15 cellular contexts compared by ENCODE assay signal in genomic region chr11:19698493-19699292, GRCh38. TPM values are rescaled to one million over a fixed set of nuclear protein-coding genes. Genes with fewer than 3 reads are reported as not detected.
DNase-seq lines count a peak whose midpoint lies in the region; ATAC-seq and TF ChIP-seq lines count a peak whose summit lies in the region.
"Had no signal": no experiment of that assay in that cellular context is flagged by ENCODE, and none has a peak within 500 bp of the region (broad histone marks: within the 10 kb centered on the region; RNA-seq: fewer than 3 reads in every experiment).

No MANE protein-coding gene starts in this region.

- peaks cover 0 to 6% (median 0%) of the 10 kb centered on the region in 3 donors for H3K36me3 Mint-ChIP-seq in CD8-positive, alpha-beta memory T cell
- H3K36me3 Mint-ChIP-seq: CD14-positive monocyte had no signal

- CTCF ChIA-PET in HCT116 (lab: Charles Lee): no interaction called here
- CTCF ChIA-PET in CD8-positive, alpha-beta memory T cell (lab: Charles Lee): interaction anchor here (0.8 to 1.1 kb wide), 4 partner anchors 10 to 135 kb away, joined by 3 read pairs; no protein-coding TSS in a partner anchor

- no peak for TF ChIP-seq POLR2A in HCT116 (IDR thresholded peaks at IDR 0.05; ENCODE audit: borderline replicate concordance, extremely low read depth, insufficient read depth, insufficient read length)

- H3K27ac ChIP-seq in HCT116 (ENCODE audit: low read depth, low read length) (no peak overlapping the region), caudate nucleus (ENCODE audit: low read depth, low read length) (peak overlapping the region; percentile 85), left ventricle myocardium inferior (replicated peaks) (peak overlapping the region; percentile 83)
- no peak overlapping the region for H3K27ac ChIP-seq in CD8-positive, alpha-beta memory T cell (ENCODE audit: low read depth, low read length)
- H3K27ac ChIP-seq: ovary had no signal

- H3K4me3 ChIP-seq in HCT116 (replicated peaks in 1 of 2; ENCODE audit: low read depth in 1 of 2, low read length in 2 of 2) (no peak overlapping the region), left ventricle myocardium inferior (no peak overlapping the region), skeletal muscle satellite cell (ENCODE audit: low read length) (no peak overlapping the region)
- no peak overlapping the region for H3K4me3 ChIP-seq in CD8-positive, alpha-beta memory T cell (ENCODE audit: low read length)
- H3K4me3 ChIP-seq: ovary had no signal

- POLR2A ChIA-PET in HCT116 (lab: Charles Lee): no interaction called here
- POLR2A ChIA-PET in CD8-positive, alpha-beta memory T cell (lab: Charles Lee): no interaction called here

- H3K27ac Mint-ChIP-seq in CD8-positive, alpha-beta memory T cell: peak overlapping the region in 1 of 8 donors; percentile 43
- H3K27ac Mint-ChIP-seq: activated CD4-positive, alpha-beta memory T cell treated with anti-CD3 and anti-CD28 coated beads, Interleukin-2, amount 10 ng/mL, durations not matched to agents 7 days and 5 days; activated T-helper 1 cell treated with anti-CD3 and anti-CD28 coated beads, Interleukin-12 subunit alpha, Interleukin-12 subunit beta, Interleukin-2, Interleukin-4 antibody, amounts not matched to agents 30 ng/mL and 10 ng/mL and 1 ng/mL, durations not matched to agents 14 hours and 24 hours and 36 hours had no signal

- H3K27me3 ChIP-seq in HCT116 (ENCODE audit: insufficient read depth, low read length): no peaks in the 10 kb centered on the region
- no peaks in the 10 kb centered on the region for H3K27me3 ChIP-seq in left ventricle myocardium inferior (ENCODE audit: low read depth)
- H3K27me3 ChIP-seq in skeletal muscle satellite cell (ENCODE audit: control insufficient read depth, insufficient read depth, low read length): no peaks in the 10 kb centered on the region
- H3K27me3 ChIP-seq in CD8-positive, alpha-beta memory T cell (ENCODE audit: insufficient read depth, low read length, poor library complexity, severe bottlenecking): no peaks in the 10 kb centered on the region
- H3K27me3 ChIP-seq: ovary had no signal

- no peaks in the 10 kb centered on the region for H3K79me2 ChIP-seq in HCT116 (ENCODE audit: insufficient read depth, low read length)

- H3K4me2 ChIP-seq in HCT116 (ENCODE audit: low read length) (peak overlapping the region; percentile 9; the same call in 1 of the 2 replicates), skeletal muscle satellite cell (ENCODE audit: low read length) (peak overlapping the region; percentile 15)

- DNase-seq in HCT116 (ENCODE audit: low read depth, low spot score) (no peak), caudate nucleus (lab: John Stamatoyannopoulos, UW) (no peak), left ventricle myocardium inferior (peak; percentile 74), iPS-NIHi7 (ENCODE audit: extremely low spot score) (no peak), HPDE6-E6E7 (ENCODE audit: extremely low spot score) (no peak)
- no peak for DNase-seq in CD8-positive, alpha-beta memory T cell
- DNase-seq: activated CD4-positive, alpha-beta memory T cell treated with anti-CD3 and anti-CD28 coated beads, Interleukin-2, amount 10 ng/mL, durations not matched to agents 7 days and 5 days; cortex of kidney; DND-41; erythroblast; ovary had no signal

- no TSS peak for BruUV-seq in HCT116 (replicated peaks; lab: Mats Ljungman, UMichigan)

- intact Hi-C loops in HCT116 (cut with micrococcal nuclease) (no loop called here), left ventricle myocardium inferior (cut with micrococcal nuclease) (no loop called here)

- H3K27me3 Mint-ChIP-seq in CD8-positive, alpha-beta memory T cell: peaks cover 14 to 50% of the 10 kb centered on the region in 2 donors

- no peaks in the 10 kb centered on the region for H3K9me3 ChIP-seq in HCT116 (ENCODE audit: control insufficient read depth in 1 of 2, insufficient read depth in 1 of 2, low read depth in 1 of 2, low read length in 2 of 2)
- no peaks in the 10 kb centered on the region for H3K9me3 ChIP-seq in left ventricle myocardium inferior (replicated peaks)
- H3K9me3 ChIP-seq in skeletal muscle satellite cell (replicated peaks; ENCODE audit: low read length): no peaks in the 10 kb centered on the region
- no peaks in the 10 kb centered on the region for H3K9me3 ChIP-seq in CD8-positive, alpha-beta memory T cell (ENCODE audit: low read length)
- H3K9me3 ChIP-seq: ovary had no signal

- no peaks in the 10 kb centered on the region for H3K9me2 ChIP-seq in HCT116 (ENCODE audit: insufficient read depth)

- no peaks in the 10 kb centered on the region for H4K20me1 ChIP-seq in HCT116 (ENCODE audit: insufficient read depth)

- no peaks in the 10 kb centered on the region for H3K9me3 Mint-ChIP-seq in CD8-positive, alpha-beta memory T cell
- H3K9me3 Mint-ChIP-seq: activated CD4-positive, alpha-beta memory T cell treated with anti-CD3 and anti-CD28 coated beads, Interleukin-2, amount 10 ng/mL, durations not matched to agents 7 days and 5 days had no signal

- no peak overlapping the region for H3K9ac ChIP-seq in HCT116 (ENCODE audit: low read length)
- H3K9ac ChIP-seq in skeletal muscle satellite cell (ENCODE audit: low read depth, low read length): no peak overlapping the region

- no peak overlapping the region for H2AFZ ChIP-seq in HCT116 (ENCODE audit: low read depth, low read length, poor library complexity, severe bottlenecking)

- ATAC-seq in HCT116 (no peak), GM21717 (IDR thresholded peaks at IDR 0.05; ENCODE audit: unreplicated experiment) (no peak)

- H3K4me1 ChIP-seq in HCT116 (ENCODE audit: control insufficient read depth in 1 of 2, insufficient read depth in 2 of 2, low read length in 2 of 2) (peaks cover 0 to 7% of the 10 kb centered on the region in 2 experiments; a peak in 1 of 4 replicates), left ventricle myocardium inferior (peaks cover 48% of the 10 kb centered on the region), skeletal muscle satellite cell (ENCODE audit: control insufficient read depth, insufficient read depth, low read length) (peaks cover 20% of the 10 kb centered on the region)
- no peaks in the 10 kb centered on the region for H3K4me1 ChIP-seq in CD8-positive, alpha-beta memory T cell (ENCODE audit: insufficient read depth, low read length)

- TF ChIP-seq CTCF in HCT116 (IDR thresholded peaks at IDR 0.05 in 2 of 3, conservative IDR thresholded peaks at IDR 0.05 in 1 of 3; ENCODE audit: borderline replicate concordance in 1 of 3, insufficient read depth in 1 of 3, low read depth in 2 of 3, low read length in 2 of 3) (no peak), left ventricle myocardium inferior (IDR thresholded peaks at IDR 0.05; ENCODE audit: borderline replicate concordance) (no peak)

- no peaks in the 10 kb centered on the region for H3K4me1 Mint-ChIP-seq in CD8-positive, alpha-beta memory T cell
- H3K4me1 Mint-ChIP-seq: activated CD4-positive, alpha-beta memory T cell treated with anti-CD3 and anti-CD28 coated beads, Interleukin-2, amount 10 ng/mL, durations not matched to agents 7 days and 5 days had no signal

- H3K4me3 Mint-ChIP-seq in CD8-positive, alpha-beta memory T cell: no peak overlapping the region
- H3K4me3 Mint-ChIP-seq: activated CD4-positive, alpha-beta memory T cell treated with anti-CD3 and anti-CD28 coated beads, Interleukin-2, amount 10 ng/mL, durations not matched to agents 7 days and 5 days; activated T-helper 1 cell treated with anti-CD3 and anti-CD28 coated beads, Interleukin-12 subunit alpha, Interleukin-12 subunit beta, Interleukin-2, Interleukin-4 antibody, amounts not matched to agents 30 ng/mL and 10 ng/mL and 1 ng/mL, durations not matched to agents 14 hours and 24 hours and 36 hours; CD14-positive monocyte had no signal

- H3K36me3 ChIP-seq in HCT116 (ENCODE audit: control insufficient read depth in 1 of 2, insufficient read depth in 2 of 2, low read length in 2 of 2) (no peaks in the 10 kb centered on the region), left ventricle myocardium inferior (no peaks in the 10 kb centered on the region), skeletal muscle satellite cell (ENCODE audit: insufficient read depth, low read length) (peaks cover 32% of the 10 kb centered on the region)
- no peaks in the 10 kb centered on the region for H3K36me3 ChIP-seq in CD8-positive, alpha-beta memory T cell (ENCODE audit: insufficient read depth, low read length)
- H3K36me3 ChIP-seq: ovary had no signal

- no peak for TF ChIP-seq RAD21 in HCT116 (IDR thresholded peaks at IDR 0.05; ENCODE audit: low read depth)

- RAD21 ChIA-PET in HCT116 (lab: Charles Lee; ENCODE audit: low non-redundant PET in 1 of 2, low total read pairs in 2 of 2, uncharacterized antibody in 2 of 2, unreplicated experiment in 2 of 2): no interaction called here

TF ChIP-seq in HCT116, 20 proteins besides CTCF, POLR2A, EP300 and RAD21 (continues in another document):
- TF ChIP-seq TCF7L2 (IDR thresholded peaks at IDR 0.05; ENCODE audit: borderline replicate concordance, extremely low read depth, insufficient read depth, insufficient read length): no peak
- TF ChIP-seq MAX (IDR thresholded peaks at IDR 0.05): no peak
- TF ChIP-seq EZH2 (IDR thresholded peaks at IDR 0.05): no peak
- TF ChIP-seq YY1 (IDR thresholded peaks at IDR 0.05; ENCODE audit: extremely low read depth, insufficient replicate concordance, low read depth, low read length): no peak
- TF ChIP-seq ELF1 (IDR thresholded peaks at IDR 0.05; ENCODE audit: borderline replicate concordance, low read depth): no peak
- TF ChIP-seq CBX3 (IDR thresholded peaks at IDR 0.05; ENCODE audit: low read depth): no peak
- TF ChIP-seq ZNF274 (IDR thresholded peaks at IDR 0.05; ENCODE audit: low read depth, low read length): no peak
- no peak for TF ChIP-seq SRF (IDR thresholded peaks at IDR 0.05; ENCODE audit: low read depth)
- TF ChIP-seq POLR2AphosphoS5 (IDR thresholded peaks at IDR 0.05; ENCODE audit: low read depth, low read length): no peak
- no peak for TF ChIP-seq CEBPB (IDR thresholded peaks at IDR 0.05; ENCODE audit: low read depth)
- TF ChIP-seq JUND (IDR thresholded peaks at IDR 0.05): no peak
- no peak for TF ChIP-seq FOSL1 (IDR thresholded peaks at IDR 0.05; ENCODE audit: low read depth)

RNA-seq across cellular contexts. Expression of gene NAV2, which starts 13.9 kb away (rescaled TPM):
- total RNA-seq in HCT116 (2021; ENCODE audit: unreplicated experiment) (2.1 TPM), left ventricle myocardium inferior (14.3 TPM)
- 1.2 and 1.3 TPM in 2 replicates for polyA plus RNA-seq in HCT116 (2012)
- total RNA-seq in skeletal muscle satellite cell (2012; rRNA removed): 35.2 and 36.8 TPM in 2 replicates
- total RNA-seq in CD8-positive, alpha-beta memory T cell: 1 to 10 TPM in 1 of 2 experiments, under 1 TPM in 1; 0.42 to 1.2 TPM
- 1.1 TPM for polyA plus RNA-seq in CD8-positive, alpha-beta memory T cell
- polyA plus RNA-seq: CD14-positive monocyte had no signal

Comparison
In these comparisons a context has a peak if more than half of its experiments do, and no peak if none do; other contexts are left out.
1. H3K27ac ChIP-seq: peak in caudate nucleus (single experiment) and left ventricle myocardium inferior (single experiment); none in HCT116 (single experiment) and CD8-positive, alpha-beta memory T cell (single experiment).